ENCODE assay signal across 10 cellular contexts in the genomic region with DNA sequence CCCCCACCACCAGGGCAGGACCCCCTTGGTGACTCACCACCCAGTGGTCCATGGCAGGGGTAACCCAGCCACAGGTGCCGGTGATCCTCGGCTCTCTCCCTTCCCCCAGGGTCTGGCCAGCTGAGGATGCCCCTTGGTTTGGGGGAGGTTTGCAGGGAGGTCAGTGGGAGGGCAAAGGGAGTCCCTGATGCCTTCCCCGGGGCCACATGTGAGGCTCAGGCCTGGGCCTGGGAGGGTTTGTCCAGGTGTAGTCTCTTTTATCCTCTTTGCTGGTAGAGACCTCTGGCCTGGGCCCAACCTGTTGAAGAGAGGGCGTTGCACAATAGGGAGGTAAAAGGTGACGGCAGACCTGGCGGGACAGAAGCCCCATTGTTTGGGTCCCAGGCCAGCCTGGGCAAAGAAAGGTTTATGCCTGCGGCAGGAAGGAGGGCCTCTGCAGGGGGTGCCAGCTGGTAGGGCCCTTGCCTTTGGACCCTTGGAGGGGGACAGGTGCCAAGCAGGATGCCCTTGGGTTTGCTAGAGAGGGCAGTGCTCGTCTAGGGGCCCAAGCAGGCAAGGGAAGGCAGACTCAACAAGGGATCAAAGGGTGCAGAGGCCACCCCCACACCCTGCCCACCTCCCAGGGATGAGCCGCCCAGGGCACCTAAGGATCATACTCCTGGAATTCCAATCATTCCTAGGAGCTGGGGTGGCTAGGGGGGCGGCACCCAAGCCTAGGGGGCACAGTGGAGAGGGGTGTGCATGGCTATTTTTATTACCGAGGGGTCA. TPM values are rescaled to one million over a fixed set of nuclear protein-coding genes. Genes with fewer than 3 reads are reported as not detected.
DNase-seq lines count a peak whose midpoint lies in the region; ATAC-seq, FAIRE-seq and TF ChIP-seq lines count a peak whose summit lies in the region.
"Had no signal": no experiment of that assay in that cellular context is flagged by ENCODE, and none has a peak within 500 bp of the region (broad histone marks: within the 10 kb centered on the region; RNA-seq: fewer than 3 reads in every experiment).

No MANE protein-coding gene starts in this region.

- FAIRE-seq in D721Med (lab: Jason Lieb, UNC) = no peak

- H3F3A ChIP-seq in PC-3 (ENCODE audit: low read length, unreplicated experiment) = no peaks in the 10 kb centered on the region

- H4K20me1 ChIP-seq in PC-3 (ENCODE audit: low read length) = peaks cover 13% of the 10 kb centered on the region; the same call in 1 of the 2 replicates

- in situ Hi-C loops in gastrocnemius medialis (cut with MboI; ENCODE audit: low sequenced_read_pairs in 4 of 4) = no loop called here

- H3K4me1 ChIP-seq in PC-3 (ENCODE audit: insufficient read depth, low read length) (peaks cover 68% of the 10 kb centered on the region), iPS-18a (ENCODE audit: control insufficient read depth, low read depth, low read length) (peaks cover 29% of the 10 kb centered on the region), gastrocnemius medialis (peaks cover 0 to 10% of the 10 kb centered on the region in 2 donors)

- H3K36me3 ChIP-seq in PC-3 (ENCODE audit: low read depth, low read length) (peaks cover 3% of the 10 kb centered on the region; the same call in 1 of the 2 replicates), iPS-18a (ENCODE audit: control insufficient read depth, low read depth, low read length) (no peaks in the 10 kb centered on the region), gastrocnemius medialis (no peaks in the 10 kb centered on the region)

- peak overlapping the region; percentile 86 for H3K9ac ChIP-seq in PC-3 (ENCODE audit: low read length)
- H3K9ac ChIP-seq in iPS-18a (ENCODE audit: low read length) = no peak overlapping the region

- H3K9me3 ChIP-seq in PC-3 (ENCODE audit: low read length) = no peaks in the 10 kb centered on the region
- H3K9me3 ChIP-seq in iPS-18a (ENCODE audit: control insufficient read depth, low read depth, low read length) = no peaks in the 10 kb centered on the region
- no peaks in the 10 kb centered on the region for H3K9me3 ChIP-seq in gastrocnemius medialis

- intact Hi-C loops in PC-3 (cut with micrococcal nuclease) (no loop called here), gastrocnemius medialis (cut with DNase I; ENCODE audit: low total_unique reads) (no loop called here)

- ATAC-seq in PC-3 (peak; percentile 41), gastrocnemius medialis (no peak)

- no peak for TF ChIP-seq CTCF in PC-3 (conservative IDR thresholded peaks at IDR 0.05; ENCODE audit: low read depth, low read length)
- TF ChIP-seq CTCF in gastrocnemius medialis (IDR thresholded peaks at IDR 0.05 in 4 of 5, conservative IDR thresholded peaks at IDR 0.05 in 1 of 5) = no peak
- TF ChIP-seq CTCF in D721Med (IDR thresholded peaks at IDR 0.05; ENCODE audit: insufficient read depth, missing control alignments) = no peak

- no peak for TF ChIP-seq POLR2A in gastrocnemius medialis (IDR thresholded peaks at IDR 0.05)

- BruUV-seq in PC-3 (replicated peaks; lab: Mats Ljungman, UMichigan) = TSS peak; percentile 53

- no peaks in the 10 kb centered on the region for H3K9me2 ChIP-seq in PC-3 (replicated peaks; ENCODE audit: low read length)

- H2AFZ ChIP-seq in PC-3 (ENCODE audit: low read length) = no peak overlapping the region

- H3K4me3 ChIP-seq in PC-3 (ENCODE audit: low read length) (peak overlapping the region; percentile 71), iPS-18a (ENCODE audit: low read length) (peak overlapping the region; percentile 25), gastrocnemius medialis (peak overlapping the region; percentile 54 to 67 (median 57))

- peak; percentile 43 for DNase-seq in Daoy (ENCODE audit: low read depth)
- peak; percentile 96 for DNase-seq in PC-3
- DNase-seq in gastrocnemius medialis = no peak
- no peak for DNase-seq in stimulated activated CD4-positive, alpha-beta T cell treated with anti-CD3 and anti-CD28 coated beads, Interleukin-2, amount 100 ng/mL, for 48 hours
- DNase-seq in D721Med (ENCODE audit: insufficient read length, low spot score) = no peak
- DNase-seq in cortex of kidney (lab: John Stamatoyannopoulos, UW) = no peak
- no peak for DNase-seq in hippocampal formation (lab: John Stamatoyannopoulos, UW)
- DNase-seq: NCI-H1930 had no signal

- CTCF ChIA-PET in PC-3 (lab: Charles Lee) = no interaction called here

- H3K27ac ChIP-seq in PC-3 (ENCODE audit: low read length) = peak overlapping the region; percentile 98
- H3K27ac ChIP-seq in iPS-18a (ENCODE audit: low read length) = no peak overlapping the region
- H3K27ac ChIP-seq in gastrocnemius medialis = peak overlapping the region; percentile 1 to 83 (median 76)

- no peaks in the 10 kb centered on the region for H3K27me3 ChIP-seq in PC-3 (ENCODE audit: low read length)
- peaks cover 4% of the 10 kb centered on the region for H3K27me3 ChIP-seq in iPS-18a (ENCODE audit: control insufficient read depth, insufficient read depth, low read length)
- no peaks in the 10 kb centered on the region for H3K27me3 ChIP-seq in gastrocnemius medialis

- peaks cover 47% of the 10 kb centered on the region for H3K79me2 ChIP-seq in PC-3 (ENCODE audit: low read length)

- peak overlapping the region; percentile 90 for H3K4me2 ChIP-seq in PC-3 (ENCODE audit: low read length)

- POLR2A ChIA-PET in PC-3 (lab: Charles Lee; ENCODE audit: unreplicated experiment) = no interaction called here

RNA-seq across cellular contexts. Expression of a gene that starts 0.8 kb away (rescaled TPM):
- total RNA-seq in Daoy (2014; rRNA removed; shearing (Covaris generic)) = 29.9 and 39.1 TPM in 2 replicates
- 176 and 217 TPM in 2 replicates for total RNA-seq in PC-3 (2014; rRNA removed)
- 100 to 1,000 TPM in 2 of 4 donors, 10 to 100 TPM in 2; 50.3 to 120 (median 105) TPM for total RNA-seq in gastrocnemius medialis
- total RNA-seq: neural crest cell had no signal

RNA-seq across cellular contexts. Expression of a gene that starts 41.9 kb away (rescaled TPM):
- not detected in 2 replicates for total RNA-seq in Daoy (2014; rRNA removed; shearing (Covaris generic))
- total RNA-seq in PC-3 (2014; rRNA removed) (not detected in 2 replicates), gastrocnemius medialis (under 1 TPM in 1 of 4 donors, not detected in 3; 0.59 TPM)
- total RNA-seq: neural crest cell had no signal

Comparison
In these comparisons a context has a peak if more than half of its experiments do, and no peak if none do; other contexts are left out.
1. DNase-seq: peak in Daoy (single experiment) and PC-3 (single experiment); none in gastrocnemius medialis (0 of 2), stimulated activated CD4-positive, alpha-beta T cell treated with anti-CD3 and anti-CD28 coated beads, Interleukin-2, amount 100 ng/mL, for 48 hours (0 of 2), D721Med (single experiment), cortex of kidney (single experiment) and hippocampal formation (0 of 2).
2. Peak in every context shown above with its lines, with median percentiles within 50 percentile points of each other: H3K4me3 ChIP-seq.